Comparison of ENCODE assay signal across 11 cellular contexts in genomic region chr2:9681427-9681817, GRCh38. TPM values are rescaled to one million over a fixed set of nuclear protein-coding genes. Genes with fewer than 3 reads are reported as not detected.
A peak's percentile ranks its signal among the peaks of the same experiment; 100 is the strongest.
DNase-seq lines count a peak whose midpoint lies in the region; FAIRE-seq and TF ChIP-seq lines count a peak whose summit lies in the region.
"Had no signal": no experiment of that assay in that cellular context is flagged by ENCODE, and none has a peak within 500 bp of the region (broad histone marks: within the 10 kb centered on the region; RNA-seq: fewer than 3 reads in every experiment).

No MANE protein-coding gene starts in this region.

- no peak for TF ChIP-seq CTCF in GM12865 (IDR thresholded peaks at IDR 0.05; ENCODE audit: insufficient read depth, low read depth, low read length, missing control alignments)
- TF ChIP-seq CTCF in kidney (IDR thresholded peaks at IDR 0.05; ENCODE audit: borderline replicate concordance, extremely low read depth, insufficient read depth): no peak

- no peaks in the 10 kb centered on the region for H3K36me3 ChIP-seq in BLaER1 treated with 17β-estradiol and CSF1 and Interleukin-3, amounts not matched to agents 10 nM and 100 nM
- no peaks in the 10 kb centered on the region for H3K36me3 ChIP-seq in kidney (ENCODE audit: control insufficient read depth in 1 of 2, insufficient read depth in 2 of 2, low read length in 2 of 2)

- intact Hi-C loops in kidney (cut with DNase I): no loop called here

- H3K27me3 ChIP-seq in BLaER1 treated with 17β-estradiol and CSF1 and Interleukin-3, amounts not matched to agents 10 nM and 100 nM: no peaks in the 10 kb centered on the region
- H3K27me3 ChIP-seq: body of pancreas had no signal

- FAIRE-seq in kidney (lab: Jason Lieb, UNC): no peak

- CTCF ChIA-PET in activated CD4-positive, alpha-beta memory T cell treated with anti-CD3 and anti-CD28 coated beads, Interleukin-2, amount 10 ng/mL, durations not matched to agents 7 days and 5 days (lab: Charles Lee): interaction anchor here (0.7 to 2.7 kb wide), 8 partner anchors 9 to 88 kb away, joined by 3 to 10 read pairs (median 4); no protein-coding TSS in a partner anchor

- H3K4me3 Mint-ChIP-seq in activated CD4-positive, alpha-beta memory T cell treated with anti-CD3 and anti-CD28 coated beads, Interleukin-2, amount 10 ng/mL, durations not matched to agents 7 days and 5 days: no peak overlapping the region

- peak overlapping the region; percentile 89 for H3K27ac Mint-ChIP-seq in activated CD4-positive, alpha-beta memory T cell treated with anti-CD3 and anti-CD28 coated beads, Interleukin-2, amount 10 ng/mL, durations not matched to agents 7 days and 5 days

- peaks cover 0 to 15% (median 5%) of the 10 kb centered on the region in 11 experiments; a peak in 8 of 22 replicates for H3K9me3 ChIP-seq in BLaER1 treated with 17β-estradiol and CSF1 and Interleukin-3, amounts not matched to agents 10 nM and 100 nM (replicated peaks in 1 of 11)
- H3K9me3 ChIP-seq in kidney (ENCODE audit: control insufficient read depth in 1 of 2, low read length in 2 of 2): no peaks in the 10 kb centered on the region
- H3K9me3 ChIP-seq: body of pancreas had no signal

- peak overlapping the region; percentile 5 to 80 (median 70); a peak in 20 of 22 replicates for H3K9ac ChIP-seq in BLaER1 treated with 17β-estradiol and CSF1 and Interleukin-3, amounts not matched to agents 10 nM and 100 nM
- no peak overlapping the region for H3K9ac ChIP-seq in kidney (ENCODE audit: low read length in 2 of 2)

- H3K9me3 Mint-ChIP-seq in activated CD4-positive, alpha-beta memory T cell treated with anti-CD3 and anti-CD28 coated beads, Interleukin-2, amount 10 ng/mL, durations not matched to agents 7 days and 5 days: peaks cover 7% of the 10 kb centered on the region

- DNase-seq in GM12865 (ENCODE audit: low read depth): peak; percentile 51
- peak; percentile 70 for DNase-seq in activated CD4-positive, alpha-beta memory T cell treated with anti-CD3 and anti-CD28 coated beads, Interleukin-2, amount 10 ng/mL, durations not matched to agents 7 days and 5 days
- DNase-seq in kidney: peak; percentile 33
- DNase-seq in AML-193 (lab: John Stamatoyannopoulos, UW): no peak
- no peak for DNase-seq in T1000 (lab: John Stamatoyannopoulos, UW)
- no peak for DNase-seq in hepatic stellate cell (ENCODE audit: low spot score)
- no peak for DNase-seq in HuH-7 (ENCODE audit: low spot score)
- DNase-seq: body of pancreas, Calu3, NCI-H2171 treated with DMSO at 0.1 percent for 48 hours had no signal

- H3K36me3 Mint-ChIP-seq in activated CD4-positive, alpha-beta memory T cell treated with anti-CD3 and anti-CD28 coated beads, Interleukin-2, amount 10 ng/mL, durations not matched to agents 7 days and 5 days (ENCODE audit: low read depth): peaks cover 13% of the 10 kb centered on the region

- H3K4me1 Mint-ChIP-seq in activated CD4-positive, alpha-beta memory T cell treated with anti-CD3 and anti-CD28 coated beads, Interleukin-2, amount 10 ng/mL, durations not matched to agents 7 days and 5 days: peaks cover 22% of the 10 kb centered on the region

- H4K20me1 ChIP-seq in BLaER1 treated with 17β-estradiol and CSF1 and Interleukin-3, amounts not matched to agents 10 nM and 100 nM: no peaks in the 10 kb centered on the region

- peaks cover 23 to 71% (median 59%) of the 10 kb centered on the region in 10 experiments for H3K4me1 ChIP-seq in BLaER1 treated with 17β-estradiol and CSF1 and Interleukin-3, amounts not matched to agents 10 nM and 100 nM
- no peaks in the 10 kb centered on the region for H3K4me1 ChIP-seq in kidney (ENCODE audit: control insufficient read depth in 1 of 2, insufficient read depth in 1 of 2, low read depth in 1 of 2, low read length in 2 of 2)
- H3K4me1 ChIP-seq: body of pancreas had no signal

- H3K4me2 ChIP-seq in BLaER1 treated with 17β-estradiol and CSF1 and Interleukin-3, amounts not matched to agents 10 nM and 100 nM: peak overlapping the region; percentile 43 to 93 (median 84)

- H3K27ac ChIP-seq in BLaER1 treated with 17β-estradiol and CSF1 and Interleukin-3, amounts not matched to agents 10 nM and 100 nM: peak overlapping the region; percentile 55 to 95 (median 88); a peak in 21 of 22 replicates
- H3K27ac ChIP-seq in kidney (ENCODE audit: low read depth in 2 of 2, low read length in 2 of 2): no peak overlapping the region
- H3K27ac ChIP-seq: body of pancreas had no signal

- peaks cover 1% of the 10 kb centered on the region for H3K27me3 Mint-ChIP-seq in activated CD4-positive, alpha-beta memory T cell treated with anti-CD3 and anti-CD28 coated beads, Interleukin-2, amount 10 ng/mL, durations not matched to agents 7 days and 5 days

- POLR2A ChIA-PET in activated CD4-positive, alpha-beta memory T cell treated with anti-CD3 and anti-CD28 coated beads, Interleukin-2, amount 10 ng/mL, durations not matched to agents 7 days and 5 days (lab: Charles Lee): interaction anchor here (0.6 to 2.9 kb wide), 19 partner anchors 9 to 161 kb away, joined by 3 to 17 read pairs (median 4); partner anchors contain the start of genes ADAM17 and YWHAQ

- peak overlapping the region in 2 of 10 experiments; percentile 3 to 13; a peak in 1 of 20 replicates for H3K4me3 ChIP-seq in BLaER1 treated with 17β-estradiol and CSF1 and Interleukin-3, amounts not matched to agents 10 nM and 100 nM
- H3K4me3 ChIP-seq in GM12865 (ENCODE audit: low read depth, low read length) (no peak overlapping the region), kidney (ENCODE audit: low read length in 2 of 2) (no peak overlapping the region)
- H3K4me3 ChIP-seq: body of pancreas had no signal

RNA-seq across cellular contexts. Expression of gene YWHAQ, which starts 50.6 kb away (rescaled TPM):
- 100 to 1,000 TPM; 335 to 351 TPM for total RNA-seq in activated CD4-positive, alpha-beta memory T cell treated with anti-CD3 and anti-CD28 coated beads, Interleukin-2, amount 10 ng/mL, durations not matched to agents 7 days and 5 days
- 262 TPM for total RNA-seq in kidney
- 168 TPM for polyA plus RNA-seq in kidney (ENCODE audit: insufficient read depth, low read depth, low replicate concordance)

Comparison
In these comparisons a context has a peak if more than half of its experiments do, and no peak if none do; other contexts are left out.
1. H3K27ac ChIP-seq: peak in BLaER1 treated with 17β-estradiol and CSF1 and Interleukin-3, amounts not matched to agents 10 nM and 100 nM (11 of 11); none in kidney (0 of 2).
2. H3K9ac ChIP-seq: peak in BLaER1 treated with 17β-estradiol and CSF1 and Interleukin-3, amounts not matched to agents 10 nM and 100 nM (11 of 11); none in kidney (0 of 2).
3. DNase-seq: peak in GM12865 (single experiment), activated CD4-positive, alpha-beta memory T cell treated with anti-CD3 and anti-CD28 coated beads, Interleukin-2, amount 10 ng/mL, durations not matched to agents 7 days and 5 days (single experiment) and kidney (single experiment); none in AML-193 (0 of 2), T1000 (single experiment), hepatic stellate cell (single experiment) and HuH-7 (single experiment).